Comparison of ENCODE assay signal across 8 cellular contexts in the genomic region with DNA sequence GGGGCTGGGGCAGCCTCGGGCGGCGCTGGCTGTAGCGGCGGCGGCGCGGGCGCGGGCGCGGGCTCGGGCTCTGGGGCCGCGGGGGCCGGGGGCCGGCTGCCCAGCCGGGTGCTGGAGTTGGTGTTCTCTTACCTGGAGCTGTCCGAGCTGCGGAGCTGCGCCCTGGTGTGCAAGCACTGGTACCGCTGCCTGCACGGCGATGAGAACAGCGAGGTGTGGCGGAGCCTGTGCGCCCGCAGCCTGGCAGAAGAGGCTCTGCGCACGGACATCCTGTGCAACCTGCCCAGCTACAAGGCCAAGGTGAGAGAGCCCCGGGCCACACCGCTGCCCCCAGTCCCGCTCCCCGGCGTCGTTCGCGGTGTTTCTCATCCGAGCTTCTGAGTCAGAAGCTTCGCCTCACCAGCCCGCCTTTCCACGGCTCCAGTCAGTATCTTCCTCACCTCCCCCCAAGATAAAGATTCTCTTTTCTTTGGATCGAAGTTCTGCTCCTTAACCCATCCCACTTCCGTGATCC. TPM values are rescaled to one million over a fixed set of nuclear protein-coding genes. Genes with fewer than 3 reads are reported as not detected.
DNase-seq lines count a peak whose midpoint lies in the region; ATAC-seq, FAIRE-seq and TF ChIP-seq lines count a peak whose summit lies in the region.

No MANE protein-coding gene starts in this region.

- peaks cover 9% of the 10 kb centered on the region for H3K4me1 Mint-ChIP-seq in astrocyte (ENCODE audit: low read depth, unreplicated experiment)

- H3K9me2 ChIP-seq in SU-DHL-6 (replicated peaks; ENCODE audit: insufficient read depth, low read length), result no peaks in the 10 kb centered on the region

- H3K9ac ChIP-seq in SU-DHL-6 (ENCODE audit: low read length) (peak overlapping the region; percentile 93), astrocyte (ENCODE audit: low read length) (peak overlapping the region; percentile 97), iPS-18a (ENCODE audit: low read length) (peak overlapping the region; percentile 77)

- no peaks in the 10 kb centered on the region for H3F3A ChIP-seq in SU-DHL-6 (ENCODE audit: insufficient read depth)

- no peaks in the 10 kb centered on the region for H3K27me3 ChIP-seq in BE2C
- no peaks in the 10 kb centered on the region for H3K27me3 ChIP-seq in SU-DHL-6 (ENCODE audit: low read length)
- no peaks in the 10 kb centered on the region for H3K27me3 ChIP-seq in astrocyte (ENCODE audit: insufficient read depth, low read length)
- H3K27me3 ChIP-seq in iPS-18a (ENCODE audit: control insufficient read depth, insufficient read depth, low read length), result no peaks in the 10 kb centered on the region
- H3K27me3 ChIP-seq in spleen (replicated peaks in 1 of 7), result no peaks in the 10 kb centered on the region

- H2AFZ ChIP-seq in SU-DHL-6 (ENCODE audit: low read depth, low read length, severe bottlenecking), result peak overlapping the region; percentile 3
- H2AFZ ChIP-seq in astrocyte (ENCODE audit: low read depth, low read length), result peak overlapping the region; percentile 100

- DNase-seq in BE2C (peak; percentile 37), GM19240 (ENCODE audit: insufficient read length, low spot score) (peak; percentile 42), astrocyte (ENCODE audit: low read depth) (peak; percentile 30), spleen (peak; percentile 91), dedifferentiated amniotic fluid mesenchymal stem cell (ENCODE audit: extremely low spot score) (no peak)

- H4K20me1 ChIP-seq in SU-DHL-6 (ENCODE audit: low read depth, low read length), result no peaks in the 10 kb centered on the region
- peaks cover 33% of the 10 kb centered on the region for H4K20me1 ChIP-seq in astrocyte (ENCODE audit: insufficient read depth, low read length)

- peak overlapping the region; percentile 93 for H3K4me3 Mint-ChIP-seq in astrocyte (ENCODE audit: unreplicated experiment)

- H3K4me2 ChIP-seq in SU-DHL-6 (ENCODE audit: low read depth, low read length, poor library complexity, severe bottlenecking) (peak overlapping the region; percentile 71), astrocyte (ENCODE audit: low read length) (peak overlapping the region; percentile 93)

- WGBS in spleen, 5 donors, result 0 to 1% (median 1%) methylated on average over 18 to 44 of the region's 44 CpGs

- H3K4me3 ChIP-seq in BE2C (ENCODE audit: low read depth, low read length), result peak overlapping the region; percentile 100
- peak overlapping the region; percentile 65 for H3K4me3 ChIP-seq in SU-DHL-6 (ENCODE audit: insufficient read depth, low read length, poor library complexity, severe bottlenecking)
- H3K4me3 ChIP-seq in astrocyte (ENCODE audit: insufficient read depth, low read depth, low read length), result peak overlapping the region; percentile 100
- peak overlapping the region; percentile 99 for H3K4me3 ChIP-seq in iPS-18a (ENCODE audit: low read length)
- peak overlapping the region; percentile 68 to 96 (median 87) for H3K4me3 ChIP-seq in spleen

- TF ChIP-seq POLR2A in spleen (IDR thresholded peaks at IDR 0.05), result no peak

- intact Hi-C loops in spleen (cut with DNase I; ENCODE audit: low total_unique reads), result no loop called here

- H3K36me3 ChIP-seq in BE2C, result no peaks in the 10 kb centered on the region
- H3K36me3 ChIP-seq in SU-DHL-6 (ENCODE audit: low read length), result no peaks in the 10 kb centered on the region
- no peaks in the 10 kb centered on the region for H3K36me3 ChIP-seq in astrocyte (ENCODE audit: insufficient read depth, low read length)
- H3K36me3 ChIP-seq in iPS-18a (ENCODE audit: control insufficient read depth, low read depth, low read length), result no peaks in the 10 kb centered on the region
- peaks cover 0 to 17% (median 0%) of the 10 kb centered on the region in 6 donors for H3K36me3 ChIP-seq in spleen

- no peaks in the 10 kb centered on the region for H3K9me3 Mint-ChIP-seq in astrocyte (ENCODE audit: unreplicated experiment)

- H3K79me2 ChIP-seq in SU-DHL-6 (ENCODE audit: insufficient read depth, low read length) (peaks cover 67% of the 10 kb centered on the region), astrocyte (ENCODE audit: insufficient read depth, low read length) (peaks cover 69% of the 10 kb centered on the region)

- no peaks in the 10 kb centered on the region for H3K9me3 ChIP-seq in BE2C
- H3K9me3 ChIP-seq in SU-DHL-6 (ENCODE audit: insufficient read depth, low read length), result no peaks in the 10 kb centered on the region
- no peaks in the 10 kb centered on the region for H3K9me3 ChIP-seq in astrocyte (ENCODE audit: insufficient read depth, low read depth, low read length)
- no peaks in the 10 kb centered on the region for H3K9me3 ChIP-seq in iPS-18a (ENCODE audit: control insufficient read depth, low read depth, low read length)
- no peaks in the 10 kb centered on the region for H3K9me3 ChIP-seq in spleen

- peak overlapping the region; percentile 56 for H3K27ac Mint-ChIP-seq in astrocyte (ENCODE audit: unreplicated experiment)

- H3K27ac ChIP-seq in SU-DHL-6 (ENCODE audit: low read depth, low read length) (peak overlapping the region; percentile 29), astrocyte (ENCODE audit: low read depth, low read length) (peak overlapping the region; percentile 31), iPS-18a (ENCODE audit: low read length) (no peak overlapping the region), spleen (peak overlapping the region; percentile 53 to 93 (median 90))

- H3K27me3 Mint-ChIP-seq in astrocyte (ENCODE audit: low read depth, unreplicated experiment), result no peaks in the 10 kb centered on the region

- TF ChIP-seq CTCF in BE2C (IDR thresholded peaks at IDR 0.05; ENCODE audit: low read depth, low read length), result no peak
- no peak for TF ChIP-seq CTCF in SU-DHL-6 (IDR thresholded peaks at IDR 0.05; ENCODE audit: insufficient read depth, low read length, poor library complexity, severe bottlenecking)
- no peak for TF ChIP-seq CTCF in astrocyte (IDR thresholded peaks at IDR 0.05; ENCODE audit: insufficient read depth, low read depth, low read length)
- TF ChIP-seq CTCF in spleen (IDR thresholded peaks at IDR 0.05 in 8 of 11, conservative IDR thresholded peaks at IDR 0.05 in 3 of 11), result no peak

- no peak for FAIRE-seq in astrocyte (lab: Jason Lieb, UNC)

- peaks cover 3% of the 10 kb centered on the region for H3K36me3 Mint-ChIP-seq in astrocyte (ENCODE audit: low read depth, unreplicated experiment)

- ATAC-seq in HG03442 (IDR thresholded peaks at IDR 0.05; ENCODE audit: unreplicated experiment), result peak; percentile 39

- H3K4me1 ChIP-seq in BE2C (no peaks in the 10 kb centered on the region), astrocyte (ENCODE audit: insufficient read depth, low read length) (peaks cover 14% of the 10 kb centered on the region), iPS-18a (ENCODE audit: control insufficient read depth, low read depth, low read length) (peaks cover 7% of the 10 kb centered on the region), spleen (peaks cover 15 to 92% (median 54%) of the 10 kb centered on the region in 6 donors)

RNA-seq across cellular contexts. Expression of a gene that starts 0.6 kb away (rescaled TPM):
- 27.4 TPM for polyA plus RNA-seq in BE2C (2012; ENCODE audit: insufficient read depth, insufficient read length, low read depth)
- total RNA-seq in astrocyte (10.4 and 11.3 TPM in 2 replicates), spleen (10 to 100 TPM in 3 of 7 donors, 1 to 10 TPM in 4; 7.2 to 11.7 (median 8.3) TPM)
- 1 to 10 TPM; 2.3 to 4.4 (median 3.1) TPM for polyA plus RNA-seq in spleen

RNA-seq across cellular contexts. Expression of a gene that starts 0.7 kb away (rescaled TPM):
- 33.6 TPM for polyA plus RNA-seq in BE2C (2012; ENCODE audit: insufficient read depth, insufficient read length, low read depth)
- total RNA-seq in astrocyte (11.0 and 13.3 TPM in 2 replicates), spleen (10 to 100 TPM in 5 of 7 donors, 1 to 10 TPM in 2; 6.2 to 17.7 (median 13.0) TPM)
- polyA plus RNA-seq in spleen, result 10 to 100 TPM; 13.7 to 17.1 (median 16.6) TPM

RNA-seq across cellular contexts. Expression of a gene that starts 53.9 kb away (rescaled TPM):
- not detected for polyA plus RNA-seq in BE2C (2012; ENCODE audit: insufficient read depth, insufficient read length, low read depth)
- not detected in 2 replicates for total RNA-seq in astrocyte
- total RNA-seq in spleen, result not detected
- not detected for polyA plus RNA-seq in spleen
